ENCODE assay signal across 1 cellular context in the genomic region with DNA sequence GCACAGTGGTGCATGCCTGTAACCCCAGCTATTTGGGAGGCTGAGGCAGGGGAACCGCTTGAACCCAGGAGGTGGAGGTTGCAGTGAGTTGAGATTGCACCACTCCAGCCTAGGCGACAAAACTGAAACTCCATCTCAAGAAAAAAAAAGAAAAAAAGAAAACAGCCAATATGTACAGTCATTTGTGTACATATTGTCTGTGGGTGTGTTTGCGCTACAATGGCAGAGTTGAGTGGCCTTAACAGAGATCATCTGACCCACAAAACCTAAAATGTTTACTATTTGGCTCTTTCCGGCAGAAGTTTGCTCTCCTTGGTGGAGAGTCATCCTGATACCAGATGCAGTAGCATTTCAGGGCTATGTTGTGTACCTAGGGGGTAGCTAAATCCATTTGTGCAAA.
TF ChIP-seq lines count a peak whose summit lies in the region.

No MANE protein-coding gene starts in this region.

TF ChIP-seq in GM12878, 131 proteins besides CTCF, POLR2A, EP300 and RAD21 (continued from another document):
- TF ChIP-seq, protein P1, sequence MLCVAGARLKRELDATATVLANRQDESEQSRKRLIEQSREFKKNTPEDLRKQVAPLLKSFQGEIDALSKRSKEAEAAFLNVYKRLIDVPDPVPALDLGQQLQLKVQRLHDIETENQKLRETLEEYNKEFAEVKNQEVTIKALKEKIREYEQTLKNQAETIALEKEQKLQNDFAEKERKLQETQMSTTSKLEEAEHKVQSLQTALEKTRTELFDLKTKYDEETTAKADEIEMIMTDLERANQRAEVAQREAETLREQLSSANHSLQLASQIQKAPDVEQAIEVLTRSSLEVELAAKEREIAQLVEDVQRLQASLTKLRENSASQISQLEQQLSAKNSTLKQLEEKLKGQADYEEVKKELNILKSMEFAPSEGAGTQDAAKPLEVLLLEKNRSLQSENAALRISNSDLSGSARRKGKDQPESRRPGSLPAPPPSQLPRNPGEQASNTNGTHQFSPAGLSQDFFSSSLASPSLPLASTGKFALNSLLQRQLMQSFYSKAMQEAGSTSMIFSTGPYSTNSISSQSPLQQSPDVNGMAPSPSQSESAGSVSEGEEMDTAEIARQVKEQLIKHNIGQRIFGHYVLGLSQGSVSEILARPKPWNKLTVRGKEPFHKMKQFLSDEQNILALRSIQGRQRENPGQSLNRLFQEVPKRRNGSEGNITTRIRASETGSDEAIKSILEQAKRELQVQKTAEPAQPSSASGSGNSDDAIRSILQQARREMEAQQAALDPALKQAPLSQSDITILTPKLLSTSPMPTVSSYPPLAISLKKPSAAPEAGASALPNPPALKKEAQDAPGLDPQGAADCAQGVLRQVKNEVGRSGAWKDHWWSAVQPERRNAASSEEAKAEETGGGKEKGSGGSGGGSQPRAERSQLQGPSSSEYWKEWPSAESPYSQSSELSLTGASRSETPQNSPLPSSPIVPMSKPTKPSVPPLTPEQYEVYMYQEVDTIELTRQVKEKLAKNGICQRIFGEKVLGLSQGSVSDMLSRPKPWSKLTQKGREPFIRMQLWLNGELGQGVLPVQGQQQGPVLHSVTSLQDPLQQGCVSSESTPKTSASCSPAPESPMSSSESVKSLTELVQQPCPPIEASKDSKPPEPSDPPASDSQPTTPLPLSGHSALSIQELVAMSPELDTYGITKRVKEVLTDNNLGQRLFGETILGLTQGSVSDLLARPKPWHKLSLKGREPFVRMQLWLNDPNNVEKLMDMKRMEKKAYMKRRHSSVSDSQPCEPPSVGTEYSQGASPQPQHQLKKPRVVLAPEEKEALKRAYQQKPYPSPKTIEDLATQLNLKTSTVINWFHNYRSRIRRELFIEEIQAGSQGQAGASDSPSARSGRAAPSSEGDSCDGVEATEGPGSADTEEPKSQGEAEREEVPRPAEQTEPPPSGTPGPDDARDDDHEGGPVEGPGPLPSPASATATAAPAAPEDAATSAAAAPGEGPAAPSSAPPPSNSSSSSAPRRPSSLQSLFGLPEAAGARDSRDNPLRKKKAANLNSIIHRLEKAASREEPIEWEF (IDR thresholded peaks at IDR 0.05; ENCODE audit: insufficient replicate concordance, low read depth, low read length): no peak
- no peak for TF ChIP-seq ASH2L (IDR thresholded peaks at IDR 0.05; ENCODE audit: borderline replicate concordance, low read depth)
- TF ChIP-seq IRF4 (IDR thresholded peaks at IDR 0.05; ENCODE audit: low read depth, low read length): peak; percentile 76
- 0 out of 2 replicates have a peak, but pooled peaks have one; percentile 17 for TF ChIP-seq CREB1 (IDR thresholded peaks at IDR 0.05; ENCODE audit: low read depth)
- peak; percentile 39; the same call in 1 of the 2 replicates for TF ChIP-seq ZBED1 (IDR thresholded peaks at IDR 0.05; ENCODE audit: borderline replicate concordance)
- peak in 1 of 2 experiments; percentile 61; a peak in 1 of 4 replicates for TF ChIP-seq SRF (IDR thresholded peaks at IDR 0.05; ENCODE audit: low read depth in 2 of 2, low read length in 2 of 2)
- peak; percentile 78 for TF ChIP-seq RUNX3 (IDR thresholded peaks at IDR 0.05; ENCODE audit: low read length)
- TF ChIP-seq JUNB (IDR thresholded peaks at IDR 0.05): peak; percentile 84
- TF ChIP-seq FOXM1 (IDR thresholded peaks at IDR 0.05; ENCODE audit: low read depth, low read length): 0 out of 2 replicates have a peak, but pooled peaks have one; percentile 40
